Comparison of ENCODE assay signal across 1 cellular context in the genomic region with DNA sequence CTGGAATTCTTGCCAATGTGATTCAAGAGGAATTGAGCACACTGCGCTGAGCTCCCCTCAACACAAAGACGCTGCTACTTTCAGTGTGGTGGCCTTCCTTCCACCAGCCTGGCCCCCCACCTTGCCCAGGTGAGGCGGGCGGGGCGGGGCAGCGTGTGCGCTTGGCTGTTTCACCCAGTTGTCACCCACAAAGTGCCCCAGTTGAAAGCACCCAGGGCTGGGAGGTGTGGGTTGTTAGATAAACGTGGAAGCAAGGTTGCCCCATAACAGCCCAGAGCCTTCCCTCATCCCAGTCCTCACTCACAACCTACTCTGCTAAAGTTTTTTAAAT.
TF ChIP-seq lines count a peak whose summit lies in the region.

No MANE protein-coding gene starts in this region.

TF ChIP-seq in SK-N-SH, 30 proteins besides CTCF, POLR2A, EP300 and RAD21 (continued from another document):
- TF ChIP-seq, protein P1, sequence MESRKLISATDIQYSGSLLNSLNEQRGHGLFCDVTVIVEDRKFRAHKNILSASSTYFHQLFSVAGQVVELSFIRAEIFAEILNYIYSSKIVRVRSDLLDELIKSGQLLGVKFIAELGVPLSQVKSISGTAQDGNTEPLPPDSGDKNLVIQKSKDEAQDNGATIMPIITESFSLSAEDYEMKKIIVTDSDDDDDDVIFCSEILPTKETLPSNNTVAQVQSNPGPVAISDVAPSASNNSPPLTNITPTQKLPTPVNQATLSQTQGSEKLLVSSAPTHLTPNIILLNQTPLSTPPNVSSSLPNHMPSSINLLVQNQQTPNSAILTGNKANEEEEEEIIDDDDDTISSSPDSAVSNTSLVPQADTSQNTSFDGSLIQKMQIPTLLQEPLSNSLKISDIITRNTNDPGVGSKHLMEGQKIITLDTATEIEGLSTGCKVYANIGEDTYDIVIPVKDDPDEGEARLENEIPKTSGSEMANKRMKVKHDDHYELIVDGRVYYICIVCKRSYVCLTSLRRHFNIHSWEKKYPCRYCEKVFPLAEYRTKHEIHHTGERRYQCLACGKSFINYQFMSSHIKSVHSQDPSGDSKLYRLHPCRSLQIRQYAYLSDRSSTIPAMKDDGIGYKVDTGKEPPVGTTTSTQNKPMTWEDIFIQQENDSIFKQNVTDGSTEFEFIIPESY (IDR thresholded peaks at IDR 0.05; ENCODE audit: borderline replicate concordance, low read depth), result no peak
TF ChIP-seq in SK-N-SH: peak in this region for 0.
